In genomic region chrY:24107316-24107715, GRCh38 we compare ENCODE assay signal across 7 cellular contexts. TPM values are rescaled to one million over a fixed set of nuclear protein-coding genes. Genes with fewer than 3 reads are reported as not detected.
"Had no signal": no experiment of that assay in that cellular context is flagged by ENCODE, and none has a peak within 500 bp of the region (broad histone marks: within the 10 kb centered on the region; RNA-seq: fewer than 3 reads in every experiment).

No MANE protein-coding gene starts in this region.

RNA-seq across cellular contexts. Expression of gene CDY1B, which starts 59.5 kb away (rescaled TPM):
- total RNA-seq: GM23248, GM23338, H1, H4, H7, H9, HFFc6 had no signal
